In the genomic region with DNA sequence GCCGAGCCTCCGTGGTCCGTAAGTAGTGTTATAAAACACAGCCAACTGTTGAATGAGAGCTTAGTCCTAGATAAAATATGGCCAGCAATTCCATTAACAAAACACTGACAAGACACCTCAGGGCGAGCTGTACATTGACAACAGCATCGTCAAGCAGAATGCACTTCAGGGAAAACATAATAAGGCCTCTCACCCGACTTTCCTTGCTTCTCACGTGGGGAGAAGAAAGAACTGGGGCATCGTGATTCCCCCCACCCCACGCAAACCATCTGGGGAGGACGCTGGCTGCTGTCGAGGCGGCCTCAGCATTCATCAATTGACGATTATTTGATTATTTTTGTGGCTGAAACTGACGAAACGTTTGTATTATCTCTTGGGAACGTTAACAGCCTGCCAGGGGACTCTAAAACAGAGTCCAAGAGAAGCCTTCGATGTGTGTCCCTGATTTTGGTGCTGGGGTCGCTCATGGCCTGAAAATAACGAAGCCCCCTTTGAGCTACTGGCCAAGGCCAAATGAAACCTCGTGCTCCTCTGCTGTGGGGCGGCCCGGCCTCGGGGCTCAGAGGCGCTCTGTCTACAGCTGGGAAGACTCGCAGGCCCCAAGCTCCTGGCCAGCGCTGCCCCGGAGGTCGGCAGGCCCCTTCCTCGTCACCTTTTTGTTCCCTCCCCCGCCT, we compare ENCODE assay signal across 8 cellular contexts. TPM values are rescaled to one million over a fixed set of nuclear protein-coding genes. Genes with fewer than 3 reads are reported as not detected.
DNase-seq lines count a peak whose midpoint lies in the region; ATAC-seq and TF ChIP-seq lines count a peak whose summit lies in the region.

No MANE protein-coding gene starts in this region.

- H4K20me1 ChIP-seq in DND-41 (ENCODE audit: insufficient read depth, low read length): peaks cover 11% of the 10 kb centered on the region; the same call in 1 of the 2 replicates
- no peaks in the 10 kb centered on the region for H4K20me1 ChIP-seq in fibroblast of lung (ENCODE audit: control insufficient read depth, extremely low read depth, insufficient read depth, low read length)

- H3K27ac ChIP-seq in DND-41 (ENCODE audit: low read length) (peak overlapping the region; percentile 90), RWPE2 (ENCODE audit: poor library complexity, severe bottlenecking) (peak overlapping the region; percentile 19), fibroblast of lung (ENCODE audit: insufficient read depth, low read length) (peak overlapping the region; percentile 99), trophoblast cell (ENCODE audit: low read depth, low read length) (peak overlapping the region; percentile 86)

- H2BK12ac ChIP-seq in trophoblast cell (ENCODE audit: low read length): no peak overlapping the region

- ATAC-seq in DND-41 (ENCODE audit: insufficient read depth, low read depth): no peak; the same call in 2 of the 3 replicates
- no peak; the same call in 2 of the 3 replicates for ATAC-seq in RWPE2 (ENCODE audit: low read depth)
- no peak for ATAC-seq in GM21360 (IDR thresholded peaks at IDR 0.05; ENCODE audit: unreplicated experiment)
- ATAC-seq in GM21515 (IDR thresholded peaks at IDR 0.05; ENCODE audit: unreplicated experiment): no peak

- in situ Hi-C loops in HAP-1 (cut with MboI; ENCODE audit: low sequenced_read_pairs): no loop called here

- H3K14ac ChIP-seq in trophoblast cell (ENCODE audit: low read length): peak overlapping the region; percentile 79

- WGBS in trophoblast cell (ENCODE audit: extremely low coverage, insufficient coverage, insufficient read length): no CpG with 5 or more reads among the region's 30 CpGs

- H3K18ac ChIP-seq in trophoblast cell (ENCODE audit: low read length): peak overlapping the region; percentile 34

- no peaks in the 10 kb centered on the region for H3K9me3 ChIP-seq in DND-41 (ENCODE audit: insufficient read depth, low read length, severe bottlenecking)
- no peaks in the 10 kb centered on the region for H3K9me3 ChIP-seq in HAP-1
- H3K9me3 ChIP-seq in RWPE2 (ENCODE audit: severe bottlenecking): no peaks in the 10 kb centered on the region
- no peaks in the 10 kb centered on the region for H3K9me3 ChIP-seq in fibroblast of lung (ENCODE audit: control insufficient read depth, insufficient read depth, low read depth, low read length)
- no peaks in the 10 kb centered on the region for H3K9me3 ChIP-seq in trophoblast cell (ENCODE audit: insufficient read depth, low read depth, low read length)

- no peak overlapping the region for H3K23ac ChIP-seq in trophoblast cell (ENCODE audit: low read length)

- H2BK120ac ChIP-seq in trophoblast cell (ENCODE audit: insufficient read depth, low read length, poor library complexity): peak overlapping the region; percentile 25

- H2AK5ac ChIP-seq in trophoblast cell (ENCODE audit: low read length): no peak overlapping the region

- H3K4me2 ChIP-seq in DND-41 (ENCODE audit: insufficient read depth, low read length) (peak overlapping the region; percentile 77), fibroblast of lung (ENCODE audit: extremely low read depth, insufficient read depth, low read length) (peak overlapping the region; percentile 59), trophoblast cell (ENCODE audit: low read length) (peak overlapping the region; percentile 60)

- H2BK5ac ChIP-seq in trophoblast cell (ENCODE audit: low read depth, low read length, poor library complexity): peak overlapping the region; percentile 69

- H3K79me2 ChIP-seq in DND-41 (ENCODE audit: insufficient read depth, low read length) (peaks cover 23% of the 10 kb centered on the region), fibroblast of lung (ENCODE audit: control insufficient read depth, insufficient read depth, low read length) (peaks cover 14% of the 10 kb centered on the region), trophoblast cell (ENCODE audit: control insufficient read depth, insufficient read depth, low read length, poor library complexity) (peaks cover 6% of the 10 kb centered on the region)

- H3K36me3 ChIP-seq in DND-41 (ENCODE audit: insufficient read depth, low read length) (peaks cover 29% of the 10 kb centered on the region), HAP-1 (replicated peaks) (peaks cover 36% of the 10 kb centered on the region), RWPE2 (ENCODE audit: low read depth) (peaks cover 35% of the 10 kb centered on the region), fibroblast of lung (ENCODE audit: control insufficient read depth, insufficient read depth, low read length) (no peaks in the 10 kb centered on the region), trophoblast cell (ENCODE audit: control insufficient read depth in 1 of 2, insufficient read depth in 2 of 2, low read length in 2 of 2) (peaks cover 4 to 10% of the 10 kb centered on the region in 2 experiments)

- H2AFZ ChIP-seq in DND-41 (ENCODE audit: low read depth, low read length) (peak overlapping the region; percentile 95), fibroblast of lung (ENCODE audit: low read length) (peak overlapping the region; percentile 56), trophoblast cell (ENCODE audit: insufficient read depth, low read length, poor library complexity) (peak overlapping the region; percentile 58)

- peak overlapping the region; percentile 73 for H4K12ac ChIP-seq in trophoblast cell (ENCODE audit: low read depth, low read length)

- peaks cover 12% of the 10 kb centered on the region for H3K79me1 ChIP-seq in trophoblast cell (ENCODE audit: low read length)

- TF ChIP-seq CTCF in DND-41 (IDR thresholded peaks at IDR 0.05; ENCODE audit: borderline replicate concordance, extremely low read depth, low read length, poor library complexity, severe bottlenecking) (no peak), RWPE2 (IDR thresholded peaks at IDR 0.05; ENCODE audit: poor library complexity, severe bottlenecking) (no peak), fibroblast of lung (conservative IDR thresholded peaks at IDR 0.05 in 1 of 2, IDR thresholded peaks at IDR 0.05 in 1 of 2; ENCODE audit: low read depth in 1 of 2, low read length in 2 of 2) (no peak)

- H3K27me3 ChIP-seq in DND-41 (ENCODE audit: insufficient read depth, low read length, poor library complexity): no peaks in the 10 kb centered on the region
- H3K27me3 ChIP-seq in HAP-1 (ENCODE audit: low read depth): no peaks in the 10 kb centered on the region
- no peaks in the 10 kb centered on the region for H3K27me3 ChIP-seq in RWPE2 (ENCODE audit: insufficient read depth, poor library complexity, severe bottlenecking)
- H3K27me3 ChIP-seq in fibroblast of lung (ENCODE audit: control insufficient read depth, insufficient read depth, low read length): no peaks in the 10 kb centered on the region
- no peaks in the 10 kb centered on the region for H3K27me3 ChIP-seq in trophoblast cell (ENCODE audit: insufficient read depth, low read length)

- peak overlapping the region; percentile 80 for H4K91ac ChIP-seq in trophoblast cell (ENCODE audit: low read depth, low read length)

- H3K9ac ChIP-seq in DND-41 (ENCODE audit: low read depth, low read length) (peak overlapping the region; percentile 80), fibroblast of lung (ENCODE audit: insufficient read depth, low read length) (peak overlapping the region; percentile 66), trophoblast cell (ENCODE audit: low read length) (peak overlapping the region; percentile 78)

- H4K8ac ChIP-seq in trophoblast cell (ENCODE audit: low read depth, low read length): peak overlapping the region; percentile 90

- H3K4me3 ChIP-seq in DND-41 (ENCODE audit: low read depth in 1 of 2, low read length in 2 of 2) (peak overlapping the region; percentile 68 to 85), HAP-1 (peak overlapping the region; percentile 98), RWPE2 (ENCODE audit: severe bottlenecking) (peak overlapping the region; percentile 70), fibroblast of lung (replicated peaks in 1 of 4; ENCODE audit: control extremely low read depth in 1 of 4, insufficient read depth in 1 of 4, low read depth in 3 of 4, low read length in 4 of 4) (peak overlapping the region; percentile 32 to 99 (median 64)), trophoblast cell (ENCODE audit: low read depth, low read length) (no peak overlapping the region)

- peak overlapping the region; percentile 18 for H3K4ac ChIP-seq in trophoblast cell (ENCODE audit: low read depth, low read length)

- peaks cover 24% of the 10 kb centered on the region for H3K4me1 ChIP-seq in DND-41 (ENCODE audit: insufficient read depth, low read length)
- peaks cover 11% of the 10 kb centered on the region for H3K4me1 ChIP-seq in HAP-1
- H3K4me1 ChIP-seq in RWPE2 (ENCODE audit: insufficient read depth, poor library complexity, severe bottlenecking): peaks cover 3% of the 10 kb centered on the region
- H3K4me1 ChIP-seq in fibroblast of lung (ENCODE audit: control insufficient read depth, extremely low read depth, insufficient read depth, low read length): peaks cover 3% of the 10 kb centered on the region
- H3K4me1 ChIP-seq in trophoblast cell (ENCODE audit: control insufficient read depth in 1 of 2, insufficient read depth in 2 of 2, low read length in 2 of 2): peaks cover 5 to 12% of the 10 kb centered on the region in 2 experiments

- DNase-seq in DND-41 (no peak), HAP-1 (ENCODE audit: low spot score in 2 of 2) (no peak), RWPE2 (ENCODE audit: low spot score) (no peak), fibroblast of lung (ENCODE audit: low read depth in 2 of 2) (no peak), trophoblast cell (no peak), NCI-H146 (lab: John Stamatoyannopoulos, UW) (no peak)

RNA-seq across cellular contexts. Expression of a gene that starts 0.5 kb away (rescaled TPM):
- total RNA-seq in fibroblast of lung: under 0.01 and 0.17 TPM in 2 replicates
- polyA plus RNA-seq in fibroblast of lung: 0.07 and 0.11 TPM in 2 replicates
- 0.05 TPM in 1 of 2 replicates, not detected in the other for polyA plus RNA-seq in fibroblast of lung (2012)
- polyA minus RNA-seq in fibroblast of lung (ENCODE audit: low replicate concordance): not detected in 2 replicates
- polyA plus RNA-seq in trophoblast cell (2013): 0.33 and 0.45 TPM in 2 replicates

RNA-seq across cellular contexts. Expression of a gene that starts 0.6 kb away (rescaled TPM):
- total RNA-seq in fibroblast of lung: 112 and 113 TPM in 2 replicates
- 157 and 200 TPM in 2 replicates for polyA plus RNA-seq in fibroblast of lung
- 571 and 577 TPM in 2 replicates for polyA plus RNA-seq in fibroblast of lung (2012)
- 28.9 and 46.4 TPM in 2 replicates for polyA minus RNA-seq in fibroblast of lung (ENCODE audit: low replicate concordance)
- 333 and 368 TPM in 2 replicates for polyA plus RNA-seq in trophoblast cell (2013)

RNA-seq across cellular contexts. Expression of a gene that starts 7.7 kb away (rescaled TPM):
- 0.26 and 0.33 TPM in 2 replicates for total RNA-seq in fibroblast of lung
- polyA plus RNA-seq in fibroblast of lung: 0.30 and 0.50 TPM in 2 replicates
- polyA plus RNA-seq in fibroblast of lung (2012): 0.24 and 0.29 TPM in 2 replicates
- not detected in 2 replicates for polyA minus RNA-seq in fibroblast of lung (ENCODE audit: low replicate concordance)
- 0.68 and 0.71 TPM in 2 replicates for polyA plus RNA-seq in trophoblast cell (2013)

RNA-seq across cellular contexts. Expression of a gene that starts 35.4 kb away (rescaled TPM):
- total RNA-seq in fibroblast of lung: 4.1 and 6.1 TPM in 2 replicates
- polyA plus RNA-seq in fibroblast of lung: 2.9 and 6.2 TPM in 2 replicates
- 5.4 and 6.7 TPM in 2 replicates for polyA plus RNA-seq in fibroblast of lung (2012)
- polyA minus RNA-seq in fibroblast of lung (ENCODE audit: low replicate concordance): 4.2 and 6.3 TPM in 2 replicates
- polyA plus RNA-seq in trophoblast cell (2013): 5.8 and 6.2 TPM in 2 replicates

RNA-seq across cellular contexts. Expression of a gene that starts 52.7 kb away (rescaled TPM):
- 0.17 and 0.26 TPM in 2 replicates for total RNA-seq in fibroblast of lung
- polyA plus RNA-seq in fibroblast of lung: 0.02 and 0.03 TPM in 2 replicates
- polyA plus RNA-seq in fibroblast of lung (2012): not detected in 2 replicates
- not detected in 2 replicates for polyA minus RNA-seq in fibroblast of lung (ENCODE audit: low replicate concordance)
- 23.8 and 25.2 TPM in 2 replicates for polyA plus RNA-seq in trophoblast cell (2013)

Comparison
In these comparisons a context has a peak if more than half of its experiments do, and no peak if none do; other contexts are left out.
1. H3K27ac ChIP-seq: peak in every context shown above with its lines; median percentile 99 in fibroblast of lung; 90 in DND-41; 86 in trophoblast cell; 19 in RWPE2.